ENCODE assay signal across 16 cellular contexts in genomic region chr17:78039581-78039980, GRCh38.
DNase-seq lines count a peak whose midpoint lies in the region; ATAC-seq and TF ChIP-seq lines count a peak whose summit lies in the region.
"Had no signal": no experiment of that assay in that cellular context is flagged by ENCODE, and none has a peak within 500 bp of the region (broad histone marks: within the 10 kb centered on the region; RNA-seq: fewer than 3 reads in every experiment).

No MANE protein-coding gene starts in this region.

- no peak for ATAC-seq in heart left ventricle
- ATAC-seq in Right ventricle myocardium inferior: no peak
- ATAC-seq in HG03135 (IDR thresholded peaks at IDR 0.05; ENCODE audit: unreplicated experiment): no peak
- ATAC-seq: left lobe of liver; naive thymus-derived CD4-positive, alpha-beta T cell had no signal

- no peak overlapping the region for H3K14ac ChIP-seq in mesenchymal stem cell (ENCODE audit: low read length in 2 of 2)

- no peak overlapping the region for H2BK120ac ChIP-seq in mesenchymal stem cell (ENCODE audit: low read depth, low read length)

- no peaks in the 10 kb centered on the region for H3K36me3 Mint-ChIP-seq in endothelial cell (ENCODE audit: low read depth, unreplicated experiment)

- no peak overlapping the region for H3K4me3 Mint-ChIP-seq in endothelial cell (ENCODE audit: unreplicated experiment)

- TF ChIP-seq CTCF in heart left ventricle (IDR thresholded peaks at IDR 0.05) (no peak), VCaP (conservative IDR thresholded peaks at IDR 0.05) (no peak), endothelial cell (IDR thresholded peaks at IDR 0.05; ENCODE audit: unreplicated experiment) (no peak)

- no peak overlapping the region for H2BK5ac ChIP-seq in mesenchymal stem cell (ENCODE audit: low read depth, low read length, poor library complexity, severe bottlenecking)

- H3K4me1 ChIP-seq in heart left ventricle: peaks cover 0 to 70% (median 14%) of the 10 kb centered on the region in 12 donors
- H3K4me1 ChIP-seq in mesenchymal stem cell (ENCODE audit: control insufficient read depth, insufficient read depth, low read depth, low read length): peaks cover 5% of the 10 kb centered on the region

- H2AK5ac ChIP-seq in mesenchymal stem cell (ENCODE audit: low read length, severe bottlenecking): no peak overlapping the region

- H2BK15ac ChIP-seq in mesenchymal stem cell (ENCODE audit: low read depth, poor library complexity, severe bottlenecking): no peak overlapping the region

- H3K27ac ChIP-seq in heart left ventricle (peak overlapping the region; percentile 2 to 98 (median 92)), VCaP (peak overlapping the region; percentile 97), mesenchymal stem cell (ENCODE audit: low read length, poor library complexity, severe bottlenecking) (no peak overlapping the region), substantia nigra (ENCODE audit: low read depth, low read length, poor library complexity, severe bottlenecking) (peak overlapping the region; percentile 99)
- H3K27ac ChIP-seq: brain microvascular endothelial cell had no signal

- DNase-seq in heart left ventricle: no peak
- no peak for DNase-seq in Right ventricle myocardium inferior (ENCODE audit: missing footprints)
- no peak for DNase-seq in mesenchymal stem cell
- DNase-seq in substantia nigra (lab: John Stamatoyannopoulos, UW): peak in 12 of 49 donors; percentile 9 to 53 (median 27)
- DNase-seq in mesenteric fat pad (ENCODE audit: low spot score): no peak
- DNase-seq in endothelial cell (ENCODE audit: low spot score): no peak
- DNase-seq: activated CD4-positive, CD25-positive, alpha-beta regulatory T cell treated with anti-CD3 and anti-CD28 coated beads, Interleukin-2, amount 50 U/mL, for 72 hours; activated naive CD4-positive, alpha-beta T cell treated with anti-CD3 and anti-CD28 coated beads, Interleukin-2, amount 50 U/mL, for 16 hours; brain microvascular endothelial cell; GDM1; H7; naive thymus-derived CD4-positive, alpha-beta T cell had no signal

- peak overlapping the region; percentile 59 for H4K8ac ChIP-seq in mesenchymal stem cell (ENCODE audit: low read length)

- H3K9me3 Mint-ChIP-seq in endothelial cell (ENCODE audit: unreplicated experiment): no peaks in the 10 kb centered on the region
- H3K9me3 Mint-ChIP-seq: naive thymus-derived CD4-positive, alpha-beta T cell; T-helper 1 cell treated with Interleukin-12 subunit alpha and Interleukin-12 subunit beta and Interleukin-4 antibody, amounts not matched to agents 30 μg/mL and 1 μg/mL, for 36 hours had no signal

- H3K79me1 ChIP-seq in mesenchymal stem cell (replicated peaks; ENCODE audit: low read length, poor library complexity, severe bottlenecking): peaks cover 2% of the 10 kb centered on the region

- H3K4me3 ChIP-seq in heart left ventricle (no peak overlapping the region), mesenchymal stem cell (ENCODE audit: insufficient read depth in 1 of 2, low read depth in 1 of 2, low read length in 2 of 2) (no peak overlapping the region)

- H3K23ac ChIP-seq in mesenchymal stem cell (ENCODE audit: low read length in 2 of 2): no peak overlapping the region

- no peak overlapping the region for H3K18ac ChIP-seq in mesenchymal stem cell (ENCODE audit: low read depth in 1 of 2, low read length in 2 of 2)

- H3K4me2 ChIP-seq in mesenchymal stem cell (ENCODE audit: low read length, poor library complexity, severe bottlenecking): no peak overlapping the region

- no peak overlapping the region for H3K9ac ChIP-seq in mesenchymal stem cell (ENCODE audit: low read length)

- H3K4ac ChIP-seq in mesenchymal stem cell (ENCODE audit: low read depth in 1 of 2, low read length in 2 of 2): no peak overlapping the region

- H3K4me1 Mint-ChIP-seq in endothelial cell (ENCODE audit: unreplicated experiment): peaks cover 4% of the 10 kb centered on the region

- no peak overlapping the region for H2AFZ ChIP-seq in mesenchymal stem cell (ENCODE audit: low read depth, low read length)

- no peak overlapping the region for H4K91ac ChIP-seq in mesenchymal stem cell (ENCODE audit: low read length)

- WGBS in heart left ventricle, 4 donors: 81 to 90% (median 87%) methylated on average over 4 to 5 of the region's 5 CpGs
- 93% methylated on average over 3 of the region's 5 CpGs for WGBS in mesenchymal stem cell

- H3K9me3 ChIP-seq in heart left ventricle (no peaks in the 10 kb centered on the region), mesenchymal stem cell (ENCODE audit: control insufficient read depth, low read length) (no peaks in the 10 kb centered on the region)

- H3K27me3 Mint-ChIP-seq in endothelial cell (ENCODE audit: unreplicated experiment): no peaks in the 10 kb centered on the region
- H3K27me3 Mint-ChIP-seq: naive thymus-derived CD4-positive, alpha-beta T cell had no signal

- intact Hi-C loops in heart left ventricle (cut with DNase I) (no loop called here), Right ventricle myocardium inferior (cut with DNase I) (no loop called here)

- H3K27ac Mint-ChIP-seq in endothelial cell (ENCODE audit: unreplicated experiment): no peak overlapping the region
- H3K27ac Mint-ChIP-seq: T-helper 1 cell treated with Interleukin-12 subunit alpha and Interleukin-12 subunit beta and Interleukin-4 antibody, amounts not matched to agents 30 μg/mL and 1 μg/mL, for 36 hours had no signal

- no peaks in the 10 kb centered on the region for H3K27me3 ChIP-seq in heart left ventricle
- no peaks in the 10 kb centered on the region for H3K27me3 ChIP-seq in mesenchymal stem cell (ENCODE audit: control insufficient read depth in 1 of 2, insufficient read depth in 1 of 2, low read length in 2 of 2)
- H3K27me3 ChIP-seq: brain microvascular endothelial cell had no signal

- peaks cover 0 to 37% (median 23%) of the 10 kb centered on the region in 9 donors for H3K36me3 ChIP-seq in heart left ventricle
- H3K36me3 ChIP-seq in mesenchymal stem cell (ENCODE audit: control insufficient read depth in 1 of 2, insufficient read depth in 2 of 2, low read depth in 1 of 2, low read length in 2 of 2): peaks cover 3 to 4% of the 10 kb centered on the region in 2 experiments
- H3K36me3 ChIP-seq: brain microvascular endothelial cell had no signal

- H2BK12ac ChIP-seq in mesenchymal stem cell (ENCODE audit: low read length in 2 of 2): peak overlapping the region in 1 of 2 experiments; percentile 0

- TF ChIP-seq POLR2A in heart left ventricle (IDR thresholded peaks at IDR 0.05): no peak
